In the genomic region with DNA sequence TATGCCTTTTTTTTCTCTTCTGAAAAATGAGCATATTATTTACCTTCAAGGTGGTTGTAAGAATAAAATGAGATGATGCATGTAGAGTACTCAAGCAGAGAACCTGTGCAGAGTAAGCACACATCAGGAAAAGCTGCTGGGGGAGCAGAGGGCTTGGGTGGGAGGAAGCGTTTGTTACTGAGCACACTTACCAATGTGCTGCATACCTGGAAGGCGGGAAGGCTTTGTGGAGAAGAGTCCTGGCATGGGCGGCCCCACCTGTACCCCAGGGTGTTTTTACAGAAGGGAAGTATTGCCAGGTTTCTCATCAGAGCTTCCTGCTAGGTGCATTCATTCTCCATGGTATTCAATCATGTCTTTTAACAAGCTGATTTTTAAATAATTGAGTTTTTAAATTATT, we compare ENCODE assay signal across 23 cellular contexts.
"Had no signal": no experiment of that assay in that cellular context is flagged by ENCODE, and none has a peak within 500 bp of the region (broad histone marks: within the 10 kb centered on the region; RNA-seq: fewer than 3 reads in every experiment).

No MANE protein-coding gene starts in this region.

- H2AFZ ChIP-seq: hepatocyte, parathyroid adenoma had no signal

- H3K27me3 ChIP-seq: colonic mucosa, hepatocyte, spleen, upper lobe of left lung, uterus had no signal

- H3K9me3 ChIP-seq: colonic mucosa, left ventricle myocardium inferior, psoas muscle, spleen, upper lobe of left lung, uterus had no signal

- H3K4me2 ChIP-seq: hepatocyte had no signal

- H3K4me3 Mint-ChIP-seq: naive thymus-derived CD4-positive, alpha-beta T cell; nephron progenitor cell had no signal

- H3K27ac Mint-ChIP-seq: nephron progenitor cell had no signal

- ATAC-seq: left cardiac atrium; naive thymus-derived CD4-positive, alpha-beta T cell; psoas muscle; sciatic nerve had no signal

- DNase-seq: colonic mucosa; dermis blood vessel endothelial cell; effector CD4-positive, alpha-beta T cell; foreskin melanocyte; head of caudate nucleus; kidney; left cardiac atrium; left ventricle myocardium inferior; mesendoderm; naive thymus-derived CD4-positive, alpha-beta T cell; nephron progenitor cell; psoas muscle; retina; spleen; stimulated activated CD4-positive, alpha-beta T cell treated with anti-CD3 and anti-CD28 coated beads, Interleukin-2, amount 100 ng/mL, for 24 hours; stimulated activated CD4-positive, alpha-beta T cell treated with anti-CD3 and anti-CD28 coated beads, Interleukin-4, amount 100 ng/mL, for 4 hours; stimulated activated naive CD4-positive, alpha-beta T cell treated with Interleukin-2 at 50 U/mL for 16 hours; upper lobe of left lung; uterus had no signal

- H3K36me3 ChIP-seq: uterus had no signal

- H3K27ac ChIP-seq: colonic mucosa, hepatocyte, left ventricle myocardium inferior, parathyroid adenoma, psoas muscle, upper lobe of left lung, uterus had no signal

- FAIRE-seq: kidney had no signal

- H3K9ac ChIP-seq: parathyroid adenoma had no signal

- H3K4me3 ChIP-seq: colonic mucosa, hepatocyte, left ventricle myocardium inferior, lung, psoas muscle, spleen, upper lobe of left lung, uterus had no signal

- H3K27me3 Mint-ChIP-seq: naive thymus-derived CD4-positive, alpha-beta T cell had no signal

- H3K79me2 ChIP-seq: hepatocyte, parathyroid adenoma had no signal

- H3K9me3 Mint-ChIP-seq: naive thymus-derived CD4-positive, alpha-beta T cell; nephron progenitor cell had no signal

- H3K4me1 ChIP-seq: colonic mucosa, parathyroid adenoma, psoas muscle, uterus had no signal
